Comparison of ENCODE assay signal across 1 cellular context in the genomic region with DNA sequence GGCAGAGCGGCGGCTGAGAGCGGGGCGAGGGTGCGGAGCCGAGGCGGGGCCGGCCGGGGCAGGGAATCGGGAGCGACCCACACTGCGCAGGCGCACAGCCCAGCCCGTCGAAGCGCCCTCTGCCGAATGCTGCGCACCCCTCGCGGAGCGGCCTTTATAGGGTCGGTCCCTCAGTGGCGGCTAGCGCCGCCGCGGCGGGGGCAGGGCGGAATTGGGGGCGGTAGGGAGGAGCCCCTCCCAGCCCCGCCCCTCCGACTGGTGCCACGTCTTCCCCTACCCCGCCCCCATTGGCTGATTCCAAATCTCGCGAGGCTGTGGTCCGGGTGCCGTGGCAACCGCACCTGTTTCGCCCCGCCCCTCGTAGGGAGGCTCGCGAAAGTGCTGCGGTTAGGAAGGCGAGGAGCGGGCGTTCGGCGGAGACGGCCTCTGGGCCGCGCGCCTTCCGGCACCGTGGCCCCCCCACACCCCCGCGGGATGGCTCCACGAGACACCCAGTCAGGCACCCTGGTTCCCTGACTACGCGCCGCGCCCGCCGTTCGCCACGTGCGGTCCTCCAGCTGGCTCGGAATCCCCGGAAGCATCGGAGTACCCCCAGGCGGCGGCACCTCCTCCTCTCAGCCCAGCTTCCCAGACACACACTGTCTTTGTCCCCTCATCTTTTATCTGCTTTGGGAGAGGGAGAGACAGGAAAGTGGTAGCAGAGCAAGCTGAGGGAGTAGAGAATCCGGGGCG.
TF ChIP-seq lines count a peak whose summit lies in the region.

Gene EHD1, minus strand, starts transcription at position 128 of the 732 bp plus-strand sequence. CDS start 157 bp downstream, outside the sequence.

TF ChIP-seq in HepG2, 621 proteins besides CTCF, POLR2A, EP300 and RAD21 (continued from another document and continues in another):
- 0 out of 2 replicates have a peak, but pooled peaks have one; percentile 26 for TF ChIP-seq TFE3 (CRISPR knock-in tag; IDR thresholded peaks at IDR 0.05)
- TF ChIP-seq PRMT3 (CRISPR knock-in tag; IDR thresholded peaks at IDR 0.05; ENCODE audit: borderline replicate concordance, low read depth): peak; percentile 15; the same call in 1 of the 2 replicates
- no peak for TF ChIP-seq ZNF468 (CRISPR knock-in tag; IDR thresholded peaks at IDR 0.05)
- TF ChIP-seq ZBTB21 (CRISPR knock-in tag; IDR thresholded peaks at IDR 0.05): no peak
- TF ChIP-seq ZBTB10 (CRISPR knock-in tag; IDR thresholded peaks at IDR 0.05; ENCODE audit: borderline replicate concordance): no peak; the same call in 1 of the 2 replicates
- no peak for TF ChIP-seq JARID2 (CRISPR knock-in tag; IDR thresholded peaks at IDR 0.05; ENCODE audit: insufficient replicate concordance)
- no peak for TF ChIP-seq ZNF644 (CRISPR knock-in tag; IDR thresholded peaks at IDR 0.05; ENCODE audit: low read depth)
- TF ChIP-seq NFE2 (CRISPR knock-in tag; IDR thresholded peaks at IDR 0.05): no peak
- TF ChIP-seq ZNF260 (CRISPR knock-in tag; IDR thresholded peaks at IDR 0.05; ENCODE audit: borderline replicate concordance, low read depth): no peak
- TF ChIP-seq TCF12 (IDR thresholded peaks at IDR 0.05): no peak
- TF ChIP-seq TCF12 (CRISPR knock-in tag; IDR thresholded peaks at IDR 0.05): no peak
- TF ChIP-seq WIZ (CRISPR knock-in tag; IDR thresholded peaks at IDR 0.05): peak; percentile 88; the same call in 1 of the 2 replicates
- TF ChIP-seq ZFP36L2 (CRISPR knock-in tag; IDR thresholded peaks at IDR 0.05): no peak; the same call in 1 of the 2 replicates
- no peak for TF ChIP-seq PCBP1 (IDR thresholded peaks at IDR 0.05; ENCODE audit: borderline replicate concordance, low read depth, low read length)
- TF ChIP-seq ATF7 (IDR thresholded peaks at IDR 0.05): no peak
- no peak for TF ChIP-seq ATF7 (CRISPR knock-in tag; IDR thresholded peaks at IDR 0.05)
- TF ChIP-seq TSC22D2 (CRISPR knock-in tag; IDR thresholded peaks at IDR 0.05; ENCODE audit: borderline replicate concordance): no peak
- no peak for TF ChIP-seq ZNF547 (CRISPR knock-in tag; IDR thresholded peaks at IDR 0.05)
- TF ChIP-seq ZNF232 (CRISPR knock-in tag; IDR thresholded peaks at IDR 0.05; ENCODE audit: borderline replicate concordance): 0 out of 2 replicates have a peak, but pooled peaks have one; percentile 19
- TF ChIP-seq ZNF776 (CRISPR knock-in tag; IDR thresholded peaks at IDR 0.05): peak; percentile 78; the same call in 1 of the 2 replicates
- TF ChIP-seq, protein P1, sequence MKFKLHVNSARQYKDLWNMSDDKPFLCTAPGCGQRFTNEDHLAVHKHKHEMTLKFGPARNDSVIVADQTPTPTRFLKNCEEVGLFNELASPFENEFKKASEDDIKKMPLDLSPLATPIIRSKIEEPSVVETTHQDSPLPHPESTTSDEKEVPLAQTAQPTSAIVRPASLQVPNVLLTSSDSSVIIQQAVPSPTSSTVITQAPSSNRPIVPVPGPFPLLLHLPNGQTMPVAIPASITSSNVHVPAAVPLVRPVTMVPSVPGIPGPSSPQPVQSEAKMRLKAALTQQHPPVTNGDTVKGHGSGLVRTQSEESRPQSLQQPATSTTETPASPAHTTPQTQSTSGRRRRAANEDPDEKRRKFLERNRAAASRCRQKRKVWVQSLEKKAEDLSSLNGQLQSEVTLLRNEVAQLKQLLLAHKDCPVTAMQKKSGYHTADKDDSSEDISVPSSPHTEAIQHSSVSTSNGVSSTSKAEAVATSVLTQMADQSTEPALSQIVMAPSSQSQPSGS (CRISPR knock-in tag; IDR thresholded peaks at IDR 0.05): peak; percentile 70
- no peak for TF ChIP-seq ZNF382 (CRISPR knock-in tag; IDR thresholded peaks at IDR 0.05; ENCODE audit: borderline replicate concordance)
- TF ChIP-seq ZBTB33 (CRISPR knock-in tag; IDR thresholded peaks at IDR 0.05): no peak
- peak; percentile 71 for TF ChIP-seq ETV5 (CRISPR knock-in tag; IDR thresholded peaks at IDR 0.05; ENCODE audit: borderline replicate concordance)
- TF ChIP-seq NR3C1 (CRISPR knock-in tag; IDR thresholded peaks at IDR 0.05): no peak
- TF ChIP-seq CEBPG (CRISPR knock-in tag; IDR thresholded peaks at IDR 0.05): no peak
- peak; percentile 41; the same call in 1 of the 2 replicates for TF ChIP-seq HNF1B (CRISPR knock-in tag; IDR thresholded peaks at IDR 0.05)
- TF ChIP-seq CEBPB (IDR thresholded peaks at IDR 0.05; ENCODE audit: borderline replicate concordance, low read depth, low read length): no peak
- TF ChIP-seq ZNF577 (CRISPR knock-in tag; IDR thresholded peaks at IDR 0.05; ENCODE audit: borderline replicate concordance, low read depth): no peak
- no peak for TF ChIP-seq KDM3A (CRISPR knock-in tag; IDR thresholded peaks at IDR 0.05; ENCODE audit: low read depth)
- peak; percentile 76; the same call in 1 of the 2 replicates for TF ChIP-seq KAT7 (CRISPR knock-in tag; IDR thresholded peaks at IDR 0.05; ENCODE audit: borderline replicate concordance)
- no peak for TF ChIP-seq HNRNPL (IDR thresholded peaks at IDR 0.05; ENCODE audit: low read depth, low read length)
- TF ChIP-seq ZNF562 (CRISPR knock-in tag; IDR thresholded peaks at IDR 0.05; ENCODE audit: borderline replicate concordance): no peak
- no peak for TF ChIP-seq CHCHD3 (CRISPR knock-in tag; IDR thresholded peaks at IDR 0.05)
- no peak for TF ChIP-seq MZF1 (CRISPR knock-in tag; IDR thresholded peaks at IDR 0.05; ENCODE audit: borderline replicate concordance)
- TF ChIP-seq HDAC2 (CRISPR knock-in tag; IDR thresholded peaks at IDR 0.05): peak; percentile 50
- 0 out of 2 replicates have a peak, but pooled peaks have one; percentile 26 for TF ChIP-seq KDM4B (CRISPR knock-in tag; IDR thresholded peaks at IDR 0.05)
- TF ChIP-seq FOXM1 (CRISPR knock-in tag; IDR thresholded peaks at IDR 0.05): no peak
- TF ChIP-seq, protein P2, sequence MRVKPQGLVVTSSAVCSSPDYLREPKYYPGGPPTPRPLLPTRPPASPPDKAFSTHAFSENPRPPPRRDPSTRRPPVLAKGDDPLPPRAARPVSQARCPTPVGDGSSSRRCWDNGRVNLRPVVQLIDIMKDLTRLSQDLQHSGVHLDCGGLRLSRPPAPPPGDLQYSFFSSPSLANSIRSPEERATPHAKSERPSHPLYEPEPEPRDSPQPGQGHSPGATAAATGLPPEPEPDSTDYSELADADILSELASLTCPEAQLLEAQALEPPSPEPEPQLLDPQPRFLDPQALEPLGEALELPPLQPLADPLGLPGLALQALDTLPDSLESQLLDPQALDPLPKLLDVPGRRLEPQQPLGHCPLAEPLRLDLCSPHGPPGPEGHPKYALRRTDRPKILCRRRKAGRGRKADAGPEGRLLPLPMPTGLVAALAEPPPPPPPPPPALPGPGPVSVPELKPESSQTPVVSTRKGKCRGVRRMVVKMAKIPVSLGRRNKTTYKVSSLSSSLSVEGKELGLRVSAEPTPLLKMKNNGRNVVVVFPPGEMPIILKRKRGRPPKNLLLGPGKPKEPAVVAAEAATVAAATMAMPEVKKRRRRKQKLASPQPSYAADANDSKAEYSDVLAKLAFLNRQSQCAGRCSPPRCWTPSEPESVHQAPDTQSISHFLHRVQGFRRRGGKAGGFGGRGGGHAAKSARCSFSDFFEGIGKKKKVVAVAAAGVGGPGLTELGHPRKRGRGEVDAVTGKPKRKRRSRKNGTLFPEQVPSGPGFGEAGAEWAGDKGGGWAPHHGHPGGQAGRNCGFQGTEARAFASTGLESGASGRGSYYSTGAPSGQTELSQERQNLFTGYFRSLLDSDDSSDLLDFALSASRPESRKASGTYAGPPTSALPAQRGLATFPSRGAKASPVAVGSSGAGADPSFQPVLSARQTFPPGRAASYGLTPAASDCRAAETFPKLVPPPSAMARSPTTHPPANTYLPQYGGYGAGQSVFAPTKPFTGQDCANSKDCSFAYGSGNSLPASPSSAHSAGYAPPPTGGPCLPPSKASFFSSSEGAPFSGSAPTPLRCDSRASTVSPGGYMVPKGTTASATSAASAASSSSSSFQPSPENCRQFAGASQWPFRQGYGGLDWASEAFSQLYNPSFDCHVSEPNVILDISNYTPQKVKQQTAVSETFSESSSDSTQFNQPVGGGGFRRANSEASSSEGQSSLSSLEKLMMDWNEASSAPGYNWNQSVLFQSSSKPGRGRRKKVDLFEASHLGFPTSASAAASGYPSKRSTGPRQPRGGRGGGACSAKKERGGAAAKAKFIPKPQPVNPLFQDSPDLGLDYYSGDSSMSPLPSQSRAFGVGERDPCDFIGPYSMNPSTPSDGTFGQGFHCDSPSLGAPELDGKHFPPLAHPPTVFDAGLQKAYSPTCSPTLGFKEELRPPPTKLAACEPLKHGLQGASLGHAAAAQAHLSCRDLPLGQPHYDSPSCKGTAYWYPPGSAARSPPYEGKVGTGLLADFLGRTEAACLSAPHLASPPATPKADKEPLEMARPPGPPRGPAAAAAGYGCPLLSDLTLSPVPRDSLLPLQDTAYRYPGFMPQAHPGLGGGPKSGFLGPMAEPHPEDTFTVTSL (CRISPR knock-in tag; IDR thresholded peaks at IDR 0.05; ENCODE audit: borderline replicate concordance): no peak
- no peak for TF ChIP-seq RBAK (CRISPR knock-in tag; IDR thresholded peaks at IDR 0.05)
- TF ChIP-seq ZSCAN31 (CRISPR knock-in tag; IDR thresholded peaks at IDR 0.05; ENCODE audit: low read depth): peak; percentile 77
- no peak for TF ChIP-seq ZBTB1 (CRISPR knock-in tag; IDR thresholded peaks at IDR 0.05; ENCODE audit: borderline replicate concordance)
- TF ChIP-seq MXD4 (CRISPR knock-in tag; IDR thresholded peaks at IDR 0.05): peak; percentile 95
- TF ChIP-seq ZNF597 (CRISPR knock-in tag; IDR thresholded peaks at IDR 0.05): 0 out of 2 replicates have a peak, but pooled peaks have one; percentile 60
